ENCODE assay signal across 9 cellular contexts in the genomic region with DNA sequence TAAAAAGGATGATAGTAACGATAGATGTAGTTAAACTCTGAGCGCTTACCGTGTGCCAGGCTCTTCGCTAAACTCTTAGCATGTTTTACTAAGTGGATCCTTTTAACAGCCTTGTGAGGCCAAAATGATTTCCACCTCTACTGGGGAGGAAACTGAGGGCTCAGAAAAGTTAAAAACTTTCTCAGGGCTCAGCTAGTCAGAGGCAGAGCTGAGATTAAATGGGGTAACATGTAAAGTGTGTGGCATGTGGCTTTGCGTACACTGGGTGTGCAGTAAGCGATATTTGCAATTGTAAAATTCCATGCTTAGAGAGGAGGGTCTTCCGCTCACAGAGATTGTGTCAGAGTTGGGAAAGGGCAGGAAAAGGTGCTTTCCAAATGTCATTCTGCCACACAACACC. TPM values are rescaled to one million over a fixed set of nuclear protein-coding genes. Genes with fewer than 3 reads are reported as not detected.
A peak's percentile ranks its signal among the peaks of the same experiment; 100 is the strongest.
DNase-seq lines count a peak whose midpoint lies in the region; ATAC-seq and TF ChIP-seq lines count a peak whose summit lies in the region.
"Had no signal": no experiment of that assay in that cellular context is flagged by ENCODE, and none has a peak within 500 bp of the region (broad histone marks: within the 10 kb centered on the region; RNA-seq: fewer than 3 reads in every experiment).

No MANE protein-coding gene starts in this region.

- no peak overlapping the region for H3K27ac ChIP-seq in right lobe of liver

- DNase-seq in activated naive CD4-positive, alpha-beta T cell treated with anti-CD3 and anti-CD28 coated beads, Interleukin-2, amount 10 ng/mL, durations not matched to agents 7 days and 5 days, result no peak
- DNase-seq in activated naive CD4-positive, alpha-beta T cell (lab: John Stamatoyannopoulos, UW), result no peak
- DNase-seq in adipocyte (ENCODE audit: low read depth) (no peak), right lobe of liver (no peak), type B pancreatic cell (ENCODE audit: extremely low spot score, unreplicated experiment) (no peak), SIG-M5 treated with dmso at 0.1 percent for 504 hours (lab: John Stamatoyannopoulos, UW; ENCODE audit: unreplicated experiment) (no peak), hepatic stellate cell (ENCODE audit: low spot score) (no peak), SHP77 (lab: John Stamatoyannopoulos, UW) (no peak)
- DNase-seq: activated CD4-positive, CD25-positive, alpha-beta regulatory T cell had no signal

- H3K4me1 Mint-ChIP-seq in activated naive CD4-positive, alpha-beta T cell treated with anti-CD3 and anti-CD28 coated beads, Interleukin-2, amount 10 ng/mL, durations not matched to agents 7 days and 5 days, result peaks cover 44% of the 10 kb centered on the region
- peaks cover 17% of the 10 kb centered on the region for H3K4me1 Mint-ChIP-seq in type B pancreatic cell (ENCODE audit: unreplicated experiment)

- H3K4me3 Mint-ChIP-seq in activated naive CD4-positive, alpha-beta T cell treated with anti-CD3 and anti-CD28 coated beads, Interleukin-2, amount 10 ng/mL, durations not matched to agents 7 days and 5 days, result peak overlapping the region; percentile 78
- H3K4me3 Mint-ChIP-seq in type B pancreatic cell, result peak overlapping the region; percentile 97

- CTCF ChIA-PET in activated naive CD4-positive, alpha-beta T cell treated with anti-CD3 and anti-CD28 coated beads, Interleukin-2, amount 10 ng/mL, durations not matched to agents 7 days and 5 days (lab: Charles Lee), result interaction anchor here (0.8 to 1.6 kb wide), 3 partner anchors 15 to 153 kb away, joined by 3 to 7 read pairs (median 3); no protein-coding TSS in a partner anchor

- peak overlapping the region; percentile 92 for H3K27ac Mint-ChIP-seq in activated naive CD4-positive, alpha-beta T cell treated with anti-CD3 and anti-CD28 coated beads, Interleukin-2, amount 10 ng/mL, durations not matched to agents 7 days and 5 days
- H3K27ac Mint-ChIP-seq in type B pancreatic cell, result peak overlapping the region; percentile 99

- H3K9me3 Mint-ChIP-seq in activated naive CD4-positive, alpha-beta T cell treated with anti-CD3 and anti-CD28 coated beads, Interleukin-2, amount 10 ng/mL, durations not matched to agents 7 days and 5 days, result no peaks in the 10 kb centered on the region
- no peaks in the 10 kb centered on the region for H3K9me3 Mint-ChIP-seq in type B pancreatic cell

- WGBS in right lobe of liver (ENCODE audit: insufficient coverage, low coverage, low lambda C conversion rate, missing lambda C conversion rate), result 41% methylated on average over 6 of the region's 7 CpGs

- H3K36me3 ChIP-seq in adipocyte (ENCODE audit: control insufficient read depth, insufficient read depth, low read length, severe bottlenecking), result peaks cover 19% of the 10 kb centered on the region
- peaks cover 0 to 12% (median 2%) of the 10 kb centered on the region in 4 donors for H3K36me3 ChIP-seq in right lobe of liver

- intact Hi-C loops in right lobe of liver (cut with DNase I), result no loop called here

- H3K27me3 Mint-ChIP-seq in activated naive CD4-positive, alpha-beta T cell treated with anti-CD3 and anti-CD28 coated beads, Interleukin-2, amount 10 ng/mL, durations not matched to agents 7 days and 5 days, result peaks cover 4% of the 10 kb centered on the region
- H3K27me3 Mint-ChIP-seq in type B pancreatic cell, result no peaks in the 10 kb centered on the region

- TF ChIP-seq POLR2A in right lobe of liver (IDR thresholded peaks at IDR 0.05), result no peak

- H3K9me3 ChIP-seq in adipocyte (ENCODE audit: control insufficient read depth, low read length) (no peaks in the 10 kb centered on the region), right lobe of liver (no peaks in the 10 kb centered on the region)

- H3K4me1 ChIP-seq in adipocyte (ENCODE audit: control insufficient read depth, insufficient read depth, low read length), result peaks cover 33% of the 10 kb centered on the region
- peaks cover 0 to 32% (median 12%) of the 10 kb centered on the region in 4 donors for H3K4me1 ChIP-seq in right lobe of liver

- peak overlapping the region; percentile 100 for H3K9ac ChIP-seq in adipocyte (ENCODE audit: low read length)

- H3K27me3 ChIP-seq in adipocyte (replicated peaks; ENCODE audit: control insufficient read depth, insufficient read depth, low read length) (no peaks in the 10 kb centered on the region), right lobe of liver (no peaks in the 10 kb centered on the region)

- peaks cover 27% of the 10 kb centered on the region for H3K36me3 Mint-ChIP-seq in activated naive CD4-positive, alpha-beta T cell treated with anti-CD3 and anti-CD28 coated beads, Interleukin-2, amount 10 ng/mL, durations not matched to agents 7 days and 5 days
- H3K36me3 Mint-ChIP-seq in type B pancreatic cell, result peaks cover 13% of the 10 kb centered on the region

- no peak for TF ChIP-seq CTCF in right lobe of liver (IDR thresholded peaks at IDR 0.05)
- no peak for TF ChIP-seq CTCF in type B pancreatic cell (conservative IDR thresholded peaks at IDR 0.05)

- peak overlapping the region; percentile 89 for H3K4me3 ChIP-seq in adipocyte (ENCODE audit: low read length)
- H3K4me3 ChIP-seq in right lobe of liver, result peak overlapping the region; percentile 83 to 99 (median 88)

- no peak for ATAC-seq in right lobe of liver

RNA-seq across cellular contexts. Expression of a gene that starts 1.7 kb away (rescaled TPM):
- total RNA-seq in right lobe of liver (10 to 100 TPM; 55.1 to 75.6 (median 63.5) TPM), type B pancreatic cell (ENCODE audit: low replicate concordance) (170 and 232 TPM in 2 replicates)

RNA-seq across cellular contexts. Expression of a gene that starts 8.5 kb away (rescaled TPM):
- total RNA-seq in right lobe of liver, result 10 to 100 TPM in 3 of 6 experiments, 1 to 10 TPM in 3; 6.1 to 19.7 (median 9.8) TPM
- total RNA-seq in type B pancreatic cell (ENCODE audit: low replicate concordance), result 16.1 and 18.1 TPM in 2 replicates

RNA-seq across cellular contexts. Expression of a gene that starts 13.1 kb away (rescaled TPM):
- total RNA-seq in right lobe of liver (1 to 10 TPM; 2.7 to 7.3 (median 5.1) TPM), type B pancreatic cell (ENCODE audit: low replicate concordance) (41.3 and 43.1 TPM in 2 replicates)

RNA-seq across cellular contexts. Expression of a gene that starts 15.8 kb away (rescaled TPM):
- total RNA-seq in right lobe of liver (10 to 100 TPM in 1 of 6 experiments, 1 to 10 TPM in 5; 5.4 to 11.6 (median 6.5) TPM), type B pancreatic cell (ENCODE audit: low replicate concordance) (28.5 and 37.4 TPM in 2 replicates)

RNA-seq across cellular contexts. Expression of a gene that starts 18.5 kb away (rescaled TPM):
- total RNA-seq in right lobe of liver, result 100 to 1,000 TPM in 5 of 6 experiments, 10 to 100 TPM in 1; 88.9 to 162 (median 107) TPM
- 121 and 127 TPM in 2 replicates for total RNA-seq in type B pancreatic cell (ENCODE audit: low replicate concordance)
